16 cellular contexts compared by ENCODE assay signal in the genomic region with DNA sequence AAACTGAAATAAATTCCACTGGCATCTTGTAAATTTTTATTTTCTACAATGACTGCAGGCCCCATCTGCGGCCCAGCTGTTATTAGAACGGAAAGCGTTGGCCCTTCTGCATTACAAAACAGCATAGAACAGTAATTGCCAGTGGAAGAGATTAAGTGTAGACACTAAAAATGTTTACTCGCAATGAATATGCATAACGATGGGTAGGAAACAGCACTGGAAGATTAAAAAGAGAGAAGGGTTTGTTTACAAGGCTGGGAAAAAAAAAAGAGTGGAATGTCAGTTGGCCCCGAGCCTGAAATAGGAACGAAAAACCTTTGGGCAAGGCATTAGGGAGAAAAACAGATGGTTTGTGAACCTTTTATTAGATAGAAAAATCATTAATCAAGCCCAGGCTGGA.
DNase-seq lines count a peak whose midpoint lies in the region; ATAC-seq and TF ChIP-seq lines count a peak whose summit lies in the region.
"Had no signal": no experiment of that assay in that cellular context is flagged by ENCODE, and none has a peak within 500 bp of the region (broad histone marks: within the 10 kb centered on the region; RNA-seq: fewer than 3 reads in every experiment).

No MANE protein-coding gene starts in this region.

- DNase-seq in GM03348 (ENCODE audit: low spot score) (peak; percentile 47), NCI-H69 (lab: John Stamatoyannopoulos, UW) (peak; percentile 34), fibroblast of pulmonary artery (ENCODE audit: low read depth) (peak; percentile 38), gastrocnemius medialis (no peak), endodermal cell (no peak), T-helper 17 cell (no peak), ascending aorta (ENCODE audit: low spot score in 2 of 2) (no peak)
- DNase-seq: activated CD8-positive, alpha-beta T cell treated with anti-CD3 and anti-CD28 coated beads for 36 hours; activated effector memory CD4-positive, alpha-beta T cell treated with Interleukin-2 at 50 U/mL for 16 hours; CD4-positive, alpha-beta T cell; PC-9; posterior cingulate gyrus; stimulated activated naive CD4-positive, alpha-beta T cell; T-helper 2 cell had no signal

- H3K9me3 Mint-ChIP-seq in endodermal cell: no peaks in the 10 kb centered on the region
- H3K9me3 Mint-ChIP-seq: activated CD8-positive, alpha-beta T cell treated with anti-CD3 and anti-CD28 coated beads for 36 hours; CD4-positive, alpha-beta T cell had no signal

- H3K4me3 Mint-ChIP-seq in endodermal cell: no peak overlapping the region
- no peak overlapping the region for H3K4me3 Mint-ChIP-seq in T-helper 17 cell
- H3K4me3 Mint-ChIP-seq: activated CD8-positive, alpha-beta T cell treated with anti-CD3 and anti-CD28 coated beads for 36 hours; CD4-positive, alpha-beta T cell had no signal

- H3K9me3 ChIP-seq in gastrocnemius medialis: no peaks in the 10 kb centered on the region
- H3K9me3 ChIP-seq in endodermal cell (ENCODE audit: control insufficient read depth, low read length): no peaks in the 10 kb centered on the region
- H3K9me3 ChIP-seq in T-helper 17 cell (ENCODE audit: control insufficient read depth, low read length, poor library complexity, severe bottlenecking): no peaks in the 10 kb centered on the region
- H3K9me3 ChIP-seq in ascending aorta: no peaks in the 10 kb centered on the region

- peaks cover 4% of the 10 kb centered on the region for H3K27me3 Mint-ChIP-seq in endodermal cell (ENCODE audit: insufficient read depth)
- no peaks in the 10 kb centered on the region for H3K27me3 Mint-ChIP-seq in T-helper 17 cell
- H3K27me3 Mint-ChIP-seq: CD4-positive, alpha-beta T cell had no signal

- H3K4me1 Mint-ChIP-seq in endodermal cell: peaks cover 22% of the 10 kb centered on the region
- H3K4me1 Mint-ChIP-seq in T-helper 17 cell: no peaks in the 10 kb centered on the region

- H3K36me3 ChIP-seq in gastrocnemius medialis: no peaks in the 10 kb centered on the region
- H3K36me3 ChIP-seq in endodermal cell (ENCODE audit: control insufficient read depth, insufficient read depth, low read length): no peaks in the 10 kb centered on the region
- H3K36me3 ChIP-seq in ascending aorta: no peaks in the 10 kb centered on the region

- TF ChIP-seq POLR2A in gastrocnemius medialis (IDR thresholded peaks at IDR 0.05): no peak

- H3K27me3 ChIP-seq in gastrocnemius medialis (peaks cover 29 to 47% (median 39%) of the 10 kb centered on the region in 3 donors), endodermal cell (ENCODE audit: control insufficient read depth, insufficient read depth, low read length, poor library complexity, severe bottlenecking) (no peaks in the 10 kb centered on the region), ascending aorta (no peaks in the 10 kb centered on the region)

- H3K4me1 ChIP-seq in gastrocnemius medialis: peaks cover 3 to 10% of the 10 kb centered on the region in 2 donors
- H3K4me1 ChIP-seq in endodermal cell (ENCODE audit: control insufficient read depth, insufficient read depth, low read length): no peaks in the 10 kb centered on the region
- no peaks in the 10 kb centered on the region for H3K4me1 ChIP-seq in ascending aorta

- whole genome bisulfite sequencing in endodermal cell (ENCODE audit: insufficient coverage in 1 of 2, insufficient read length in 1 of 2), 2 experiments: 82 to 88% methylated on average over 7 of the region's 7 CpGs

- no peak overlapping the region for H3K9ac ChIP-seq in endodermal cell (ENCODE audit: extremely low read depth, low read length, poor library complexity, severe bottlenecking)

- H3K4me3 ChIP-seq in fibroblast of pulmonary artery (replicated peaks; ENCODE audit: low read depth, low read length) (no peak overlapping the region), gastrocnemius medialis (peak overlapping the region in 1 of 4 donors; percentile 3), endodermal cell (ENCODE audit: low read length) (no peak overlapping the region), ascending aorta (no peak overlapping the region)
- H3K4me3 ChIP-seq: PC-9 had no signal

- no peaks in the 10 kb centered on the region for H3K36me3 Mint-ChIP-seq in endodermal cell (ENCODE audit: low read depth)
- H3K36me3 Mint-ChIP-seq in T-helper 17 cell (ENCODE audit: low read depth): no peaks in the 10 kb centered on the region

- TF ChIP-seq CTCF in fibroblast of pulmonary artery (IDR thresholded peaks at IDR 0.05; ENCODE audit: low read length, missing control alignments) (no peak), gastrocnemius medialis (IDR thresholded peaks at IDR 0.05 in 4 of 5, conservative IDR thresholded peaks at IDR 0.05 in 1 of 5) (no peak), endodermal cell (conservative IDR thresholded peaks at IDR 0.05) (no peak), ascending aorta (IDR thresholded peaks at IDR 0.05) (no peak)

- H3K27ac Mint-ChIP-seq in endodermal cell (no peak overlapping the region), T-helper 17 cell (no peak overlapping the region)
- H3K27ac Mint-ChIP-seq: activated CD8-positive, alpha-beta T cell treated with anti-CD3 and anti-CD28 coated beads for 36 hours; CD4-positive, alpha-beta T cell had no signal

- ATAC-seq in gastrocnemius medialis (no peak), T-helper 17 cell (no peak), HG02840 (IDR thresholded peaks at IDR 0.05; ENCODE audit: low FRiP score, unreplicated experiment) (no peak)
- ATAC-seq: activated CD8-positive, alpha-beta T cell treated with anti-CD3 and anti-CD28 coated beads for 36 hours had no signal

- in situ Hi-C loops in gastrocnemius medialis (cut with MboI; ENCODE audit: low sequenced_read_pairs in 4 of 4): loop anchor here in 1 of 4 donors (10.0 kb wide), 1 partner anchor 449 kb away; no protein-coding TSS in a partner anchor

- intact Hi-C loops in gastrocnemius medialis (cut with DNase I; ENCODE audit: low total_unique reads) (loop anchor here (5.0 to 10.0 kb wide), 4 partner anchors 279 to 711 kb away; a partner anchor contains a TSS), ascending aorta (cut with DNase I) (loop anchor here (5.0 to 10.0 kb wide), 3 partner anchors 459 to 632 kb away; no protein-coding TSS in a partner anchor)

- H3K27ac ChIP-seq in gastrocnemius medialis (peak overlapping the region; percentile 1 to 53 (median 33)), endodermal cell (ENCODE audit: low read depth, low read length) (no peak overlapping the region), ascending aorta (no peak overlapping the region)
- H3K27ac ChIP-seq: HL-60, PC-9 had no signal

Comparison
In these comparisons a context has a peak if more than half of its experiments do, and no peak if none do; other contexts are left out.
1. DNase-seq: peak in GM03348 (single experiment), NCI-H69 (single experiment) and fibroblast of pulmonary artery (single experiment); none in gastrocnemius medialis (0 of 2), endodermal cell (single experiment), T-helper 17 cell (0 of 3) and ascending aorta (0 of 2).
2. H3K27ac ChIP-seq: peak in gastrocnemius medialis (4 of 4); none in endodermal cell (single experiment) and ascending aorta (0 of 2).